27 cellular contexts compared by ENCODE assay signal in genomic region chr6:135655055-135655454, GRCh38.
"Had no signal": no experiment of that assay in that cellular context is flagged by ENCODE, and none has a peak within 500 bp of the region (broad histone marks: within the 10 kb centered on the region; RNA-seq: fewer than 3 reads in every experiment).

No MANE protein-coding gene starts in this region.

- H3K4me3 ChIP-seq: coronary artery, esophagus muscularis mucosa, gastrocnemius medialis, left lung, neural progenitor cell, prostate gland, right atrium auricular region, smooth muscle cell, stomach, thyroid gland, vagina had no signal

- H3K4me3 Mint-ChIP-seq: naive thymus-derived CD4-positive, alpha-beta T cell; nephron; neural progenitor cell; stimulated activated effector memory CD8-positive, alpha-beta T cell treated with anti-CD3 and anti-CD28 coated beads, Interleukin-12 subunit alpha, Interleukin-12 subunit beta, amount 100 ng/mL, for 72 hours had no signal

- H3K36me3 Mint-ChIP-seq: neural progenitor cell; stimulated activated effector memory CD8-positive, alpha-beta T cell treated with anti-CD3 and anti-CD28 coated beads, Interleukin-12 subunit alpha, Interleukin-12 subunit beta, amount 100 ng/mL, for 72 hours had no signal

- H3K27me3 Mint-ChIP-seq: naive thymus-derived CD4-positive, alpha-beta T cell had no signal

- H3K4me1 Mint-ChIP-seq: nephron, neural progenitor cell had no signal

- DNase-seq: dermis blood vessel endothelial cell; effector memory CD4-positive, alpha-beta T cell; foreskin fibroblast; gastrocnemius medialis; head of caudate nucleus; left cardiac atrium; left lung; mesendoderm; midbrain; naive thymus-derived CD4-positive, alpha-beta T cell; stimulated activated CD4-positive, alpha-beta T cell treated with anti-CD3 and anti-CD28 coated beads, Interleukin-12 subunit alpha, Interleukin-12 subunit beta, amount 100 ng/mL, for 4 hours; stimulated activated CD4-positive, alpha-beta T cell treated with anti-CD3 and anti-CD28 coated beads, Interleukin-1b, Interleukin-23, amount 100 ng/mL, for 48 hours; stimulated activated CD4-positive, alpha-beta T cell treated with anti-CD3 and anti-CD28 coated beads, Interleukin-4, amount 100 ng/mL, for 24 hours; stimulated activated naive CD4-positive, alpha-beta T cell treated with Interleukin-2 at 50 U/mL for 16 hours; stomach; thyroid gland; trophoblast cell had no signal

- H3K27ac Mint-ChIP-seq: naive thymus-derived CD4-positive, alpha-beta T cell; nephron; neural progenitor cell; stimulated activated effector memory CD8-positive, alpha-beta T cell treated with anti-CD3 and anti-CD28 coated beads, Interleukin-12 subunit alpha, Interleukin-12 subunit beta, amount 100 ng/mL, for 72 hours had no signal

- ATAC-seq: gastrocnemius medialis; left cardiac atrium; left lung; naive thymus-derived CD4-positive, alpha-beta T cell; sciatic nerve; stimulated activated effector memory CD8-positive, alpha-beta T cell treated with anti-CD3 and anti-CD28 coated beads, Interleukin-12 subunit alpha, Interleukin-12 subunit beta, amount 100 ng/mL, for 72 hours had no signal
